ENCODE assay signal across 8 cellular contexts in the genomic region with DNA sequence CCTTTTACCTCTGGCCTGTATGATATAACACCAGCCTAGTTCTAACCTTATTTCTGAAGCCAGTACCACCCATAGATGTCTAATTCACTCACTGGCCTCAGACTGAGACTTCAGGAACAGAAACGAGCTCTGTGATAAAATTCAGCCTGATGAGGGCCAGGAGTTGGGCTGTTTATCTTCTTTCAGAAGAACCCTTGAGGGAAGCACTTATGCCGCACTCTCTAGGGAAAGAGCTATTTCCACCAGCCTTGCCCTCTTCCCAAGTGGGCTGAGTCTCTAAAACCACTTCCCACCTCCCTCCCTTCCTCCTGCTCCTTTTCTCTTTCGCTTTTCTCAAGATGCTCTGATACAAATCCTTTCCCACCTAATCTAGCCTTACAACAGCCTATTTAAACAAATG. TPM values are rescaled to one million over a fixed set of nuclear protein-coding genes. Genes with fewer than 3 reads are reported as not detected.
"Had no signal": no experiment of that assay in that cellular context is flagged by ENCODE, and none has a peak within 500 bp of the region (broad histone marks: within the 10 kb centered on the region; RNA-seq: fewer than 3 reads in every experiment).

No MANE protein-coding gene starts in this region.

- H3K4me3 ChIP-seq: GM23338, K562 had no signal

- ATAC-seq: GM23338, K562 had no signal

- H3K4me2 ChIP-seq: GM23338 had no signal

- DNase-seq: H9, HCEC 1CT, IMR-90, KG1 had no signal

RNA-seq across cellular contexts. Expression of a gene that starts 2.0 kb away (rescaled TPM):
- total RNA-seq: H1, H9, HT-29, IMR-90, K562 had no signal
